13 cellular contexts compared by ENCODE assay signal in genomic region chr11:79414644-79415317, GRCh38. TPM values are rescaled to one million over a fixed set of nuclear protein-coding genes. Genes with fewer than 3 reads are reported as not detected.
DNase-seq lines count a peak whose midpoint lies in the region; ATAC-seq and TF ChIP-seq lines count a peak whose summit lies in the region.
"Had no signal": no experiment of that assay in that cellular context is flagged by ENCODE, and none has a peak within 500 bp of the region (broad histone marks: within the 10 kb centered on the region; RNA-seq: fewer than 3 reads in every experiment).

No MANE protein-coding gene starts in this region.

- intact Hi-C loops in sigmoid colon (cut with DNase I): no loop called here

- H3K4me3 ChIP-seq in adipocyte (ENCODE audit: low read length) (peak overlapping the region; percentile 56), fibroblast of the aortic adventitia (ENCODE audit: low read depth, low read length) (no peak overlapping the region), sigmoid colon (no peak overlapping the region)
- H3K4me3 ChIP-seq: GM12878 had no signal

- no peak for TF ChIP-seq CTCF in fibroblast of the aortic adventitia (IDR thresholded peaks at IDR 0.05; ENCODE audit: insufficient read depth, low read length)
- TF ChIP-seq CTCF in sigmoid colon (IDR thresholded peaks at IDR 0.05): no peak

- H3K36me3 ChIP-seq in adipocyte (ENCODE audit: control insufficient read depth, insufficient read depth, low read length, severe bottlenecking): peaks cover 6% of the 10 kb centered on the region
- no peaks in the 10 kb centered on the region for H3K36me3 ChIP-seq in sigmoid colon

- ATAC-seq in GM19035 (IDR thresholded peaks at IDR 0.05; ENCODE audit: unreplicated experiment): no peak
- ATAC-seq: GM12878 had no signal

- H3K4me1 ChIP-seq in adipocyte (ENCODE audit: control insufficient read depth, insufficient read depth, low read length) (peaks cover 40% of the 10 kb centered on the region), sigmoid colon (peaks cover 0 to 28% (median 23%) of the 10 kb centered on the region in 4 donors)

- WGBS in sigmoid colon, 2 donors: 73 to 78% methylated on average over 8 of the region's 8 CpGs

- no peak for TF ChIP-seq EP300 in sigmoid colon (IDR thresholded peaks at IDR 0.05)

- H3K9ac ChIP-seq in adipocyte (ENCODE audit: low read length): peak overlapping the region; percentile 62

- peak overlapping the region in 3 of 4 donors; percentile 22 to 72 (median 26) for H3K27ac ChIP-seq in sigmoid colon

- TF ChIP-seq POLR2A in sigmoid colon (IDR thresholded peaks at IDR 0.05): no peak

- H3K9me3 ChIP-seq in adipocyte (ENCODE audit: control insufficient read depth, low read length) (no peaks in the 10 kb centered on the region), sigmoid colon (peaks cover 0 to 2% (median 0%) of the 10 kb centered on the region in 4 donors)

- H3K27me3 ChIP-seq in adipocyte (replicated peaks; ENCODE audit: control insufficient read depth, insufficient read depth, low read length) (no peaks in the 10 kb centered on the region), sigmoid colon (no peaks in the 10 kb centered on the region)

- DNase-seq in GM03348 (ENCODE audit: low spot score): peak; percentile 68
- DNase-seq in adipocyte (ENCODE audit: low read depth): peak; percentile 62
- peak; percentile 90 for DNase-seq in fibroblast of the aortic adventitia (ENCODE audit: low read depth)
- no peak for DNase-seq in sigmoid colon
- no peak for DNase-seq in T1000 (lab: John Stamatoyannopoulos, UW)
- no peak for DNase-seq in activated CD4-positive, alpha-beta T cell treated with anti-CD3 and anti-CD28 coated beads, Interleukin-2, amount 50 U/mL, for 4 hours
- DNase-seq in activated gamma-delta T cell (lab: John Stamatoyannopoulos, UW): no peak
- DNase-seq: activated CD4-positive, alpha-beta T cell treated with anti-CD3 and anti-CD28 coated beads for 1 hour; COR-L47; NCI-H526 treated with DMSO at 0.1 percent for 48 hours; retina had no signal

RNA-seq across cellular contexts. Expression of gene TENM4, which starts 26.0 kb away (rescaled TPM):
- total RNA-seq in fibroblast of the aortic adventitia (ENCODE audit: low replicate concordance): 26.4 and 113 TPM in 2 replicates
- 10 to 100 TPM in 1 of 4 donors, 1 to 10 TPM in 2, under 1 TPM in 1; 0.83 to 14.6 (median 2.6) TPM for total RNA-seq in sigmoid colon
- 1 to 10 TPM in 1 of 3 donors, under 1 TPM in 1, not detected in 1; 0.23 to 2.4 TPM for polyA plus RNA-seq in sigmoid colon

Comparison
In these comparisons a context has a peak if more than half of its experiments do, and no peak if none do; other contexts are left out.
1. DNase-seq: peak in GM03348 (single experiment), adipocyte (single experiment) and fibroblast of the aortic adventitia (single experiment); none in sigmoid colon (single experiment), T1000 (single experiment), activated CD4-positive, alpha-beta T cell treated with anti-CD3 and anti-CD28 coated beads, Interleukin-2, amount 50 U/mL, for 4 hours (0 of 2) and activated gamma-delta T cell (single experiment).